ENCODE assay signal across 8 cellular contexts in the genomic region with DNA sequence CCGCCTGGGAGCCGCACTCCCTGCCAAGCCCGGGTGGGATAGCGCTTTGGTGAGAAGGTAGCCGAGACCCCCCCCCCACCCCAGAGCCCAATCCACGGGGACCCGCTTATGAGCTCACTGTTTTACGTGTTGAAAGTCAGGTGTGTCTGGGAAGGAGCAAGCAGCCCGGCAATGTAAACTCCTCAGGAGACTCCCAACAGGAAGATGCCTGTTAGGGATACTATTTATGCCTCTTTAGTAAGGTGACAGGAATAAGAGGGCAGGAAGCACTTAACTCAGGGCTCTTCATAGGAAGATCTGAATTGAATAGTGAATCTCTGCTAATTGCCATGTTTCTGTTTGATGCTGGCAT. TPM values are rescaled to one million over a fixed set of nuclear protein-coding genes. Genes with fewer than 3 reads are reported as not detected.
DNase-seq lines count a peak whose midpoint lies in the region; ATAC-seq and TF ChIP-seq lines count a peak whose summit lies in the region.

No MANE protein-coding gene starts in this region.

- H3K27ac Mint-ChIP-seq in CD14-positive monocyte, result peak overlapping the region in 2 of 7 donors; percentile 48 to 73

- H4K8ac ChIP-seq in neuronal stem cell (ENCODE audit: low read depth, low read length), result no peak overlapping the region

- no peaks in the 10 kb centered on the region for H3K79me1 ChIP-seq in neuronal stem cell (ENCODE audit: low read depth, low read length)

- peak overlapping the region; percentile 100 for H3K4me2 ChIP-seq in MM.1S (ENCODE audit: low read depth, low read length)
- peak overlapping the region; percentile 66 for H3K4me2 ChIP-seq in neuronal stem cell (ENCODE audit: insufficient read depth, low read length, poor library complexity, severe bottlenecking)

- WGBS in neuronal stem cell (ENCODE audit: extremely low coverage in 2 of 2, insufficient read length in 2 of 2, insufficient replicate concordance in 1 of 2), 2 donors, result no CpG with 5 or more reads among the region's 9 CpGs

- H3K4me1 ChIP-seq in MM.1S (ENCODE audit: low read length) (peaks cover 15% of the 10 kb centered on the region), neuronal stem cell (ENCODE audit: control insufficient read depth in 2 of 2, insufficient read depth in 1 of 2, low read depth in 1 of 2, low read length in 2 of 2) (peaks cover 0 to 10% of the 10 kb centered on the region in 2 donors)

- H3K27ac ChIP-seq in MM.1S (ENCODE audit: low read length) (no peak overlapping the region), coronary artery (peak overlapping the region; percentile 57 to 76), neuronal stem cell (replicated peaks; ENCODE audit: low read length) (no peak overlapping the region)

- no peak overlapping the region for H2BK120ac ChIP-seq in neuronal stem cell (ENCODE audit: low read depth, low read length)

- peaks cover 0 to 3% (median 0%) of the 10 kb centered on the region in 7 donors for H3K9me3 Mint-ChIP-seq in CD14-positive monocyte

- no peak overlapping the region for H3K14ac ChIP-seq in neuronal stem cell (ENCODE audit: low read length)

- peak overlapping the region; percentile 77 to 88 for H3K4me3 Mint-ChIP-seq in CD14-positive monocyte

- no peak overlapping the region for H2AK5ac ChIP-seq in neuronal stem cell (ENCODE audit: low read depth, low read length)

- no peaks in the 10 kb centered on the region for H3K79me2 ChIP-seq in MM.1S (ENCODE audit: low read length)

- no peaks in the 10 kb centered on the region for H3F3A ChIP-seq in MM.1S (ENCODE audit: insufficient read depth, low read length)

- intact Hi-C loops in CD14-positive monocyte (cut with micrococcal nuclease), result loop anchor here (5.0 to 10.0 kb wide), 3 partner anchors 50 to 53 kb away; no protein-coding TSS in a partner anchor

- no peak for TF ChIP-seq CTCF in CD14-positive monocyte (IDR thresholded peaks at IDR 0.05)
- no peak for TF ChIP-seq CTCF in MM.1S (IDR thresholded peaks at IDR 0.05; ENCODE audit: low read length)
- TF ChIP-seq CTCF in coronary artery (IDR thresholded peaks at IDR 0.05), result no peak

- no peak overlapping the region for H4K91ac ChIP-seq in neuronal stem cell (ENCODE audit: low read depth, low read length, poor library complexity)

- no peak overlapping the region; the same call in 1 of the 2 replicates for H3K9ac ChIP-seq in MM.1S (ENCODE audit: low read length)
- H3K9ac ChIP-seq in neuronal stem cell (ENCODE audit: low read depth, low read length, poor library complexity), result no peak overlapping the region

- peak overlapping the region; percentile 36 for H3K18ac ChIP-seq in neuronal stem cell (ENCODE audit: low read length)

- H2BK5ac ChIP-seq in neuronal stem cell (ENCODE audit: low read length), result no peak overlapping the region

- H3K4me1 Mint-ChIP-seq in CD14-positive monocyte, result peaks cover 45% of the 10 kb centered on the region

- peaks cover 0 to 3% of the 10 kb centered on the region in 2 donors for H3K36me3 Mint-ChIP-seq in CD14-positive monocyte

- H3K36me3 ChIP-seq in MM.1S (replicated peaks; ENCODE audit: insufficient read depth, low read length) (no peaks in the 10 kb centered on the region), neuronal stem cell (replicated peaks in 1 of 2; ENCODE audit: control insufficient read depth in 2 of 2, insufficient read depth in 2 of 2, low read length in 2 of 2) (no peaks in the 10 kb centered on the region)

- H3K4ac ChIP-seq in neuronal stem cell (ENCODE audit: low read length), result no peak overlapping the region

- H3K9me2 ChIP-seq in MM.1S (replicated peaks; ENCODE audit: insufficient read depth, low read length), result no peaks in the 10 kb centered on the region

- no peaks in the 10 kb centered on the region for H3K27me3 ChIP-seq in MM.1S (replicated peaks; ENCODE audit: insufficient read depth, low read length)
- H3K27me3 ChIP-seq in neuronal stem cell (ENCODE audit: control insufficient read depth in 3 of 3, insufficient read depth in 3 of 3, low read depth in 1 of 3, low read length in 3 of 3), result peaks cover 0 to 26% (median 16%) of the 10 kb centered on the region in 3 experiments

- H3K4me3 ChIP-seq in MM.1S (ENCODE audit: low read length), result peak overlapping the region; percentile 94
- peak overlapping the region; percentile 78 for H3K4me3 ChIP-seq in coronary artery
- H3K4me3 ChIP-seq in neuronal stem cell (ENCODE audit: low read length in 2 of 2), result peak overlapping the region in 1 of 2 donors; percentile 62

- H2AFZ ChIP-seq in MM.1S (ENCODE audit: low read length), result peak overlapping the region; percentile 100; the same call in 1 of the 2 replicates
- no peak overlapping the region for H2AFZ ChIP-seq in neuronal stem cell (ENCODE audit: low read length)

- H3K9me3 ChIP-seq in MM.1S (replicated peaks; ENCODE audit: insufficient read depth, low read length) (no peaks in the 10 kb centered on the region), neuronal stem cell (replicated peaks in 1 of 2; ENCODE audit: control insufficient read depth in 2 of 2, insufficient read depth in 1 of 2, low read depth in 1 of 2, low read length in 2 of 2) (peaks cover 0 to 2% of the 10 kb centered on the region in 2 donors)

- ATAC-seq in HG02938 (IDR thresholded peaks at IDR 0.05; ENCODE audit: unreplicated experiment), result no peak

- H2BK15ac ChIP-seq in neuronal stem cell (ENCODE audit: low read length), result no peak overlapping the region

- H3K27me3 Mint-ChIP-seq in CD14-positive monocyte (ENCODE audit: low read depth in 3 of 3), result peaks cover 7 to 15% (median 9%) of the 10 kb centered on the region in 3 donors

- H4K20me1 ChIP-seq in MM.1S (ENCODE audit: insufficient read depth, low read length), result no peaks in the 10 kb centered on the region

- TF ChIP-seq POLR2A in erythroblast (IDR thresholded peaks at IDR 0.05; ENCODE audit: low read length), result no peak

- H2BK12ac ChIP-seq in neuronal stem cell (ENCODE audit: low read length), result no peak overlapping the region

- DNase-seq in CD14-positive monocyte (ENCODE audit: low spot score) (no peak), MM.1S (no peak), coronary artery (ENCODE audit: low spot score) (no peak), neuronal stem cell (ENCODE audit: low spot score) (no peak), erythroblast (lab: John Stamatoyannopoulos, UW) (no peak), kidney tubule cell (ENCODE audit: low spot score) (no peak), T-helper 9 cell (no peak)

- no peak overlapping the region for H3K23ac ChIP-seq in neuronal stem cell (ENCODE audit: low read depth, low read length, poor library complexity)

RNA-seq across cellular contexts. Expression of a gene that starts 0.4 kb away (rescaled TPM):
- 1 to 10 TPM; 1.5 to 1.9 TPM for polyA plus RNA-seq in CD14-positive monocyte
- 4.5 TPM for polyA plus RNA-seq in neuronal stem cell (2013, experiment 1 of 2)
- 4.7 TPM for polyA plus RNA-seq in neuronal stem cell (2013, experiment 2 of 2)

Comparison
In these comparisons a context has a peak if more than half of its experiments do, and no peak if none do; other contexts are left out.
1. H3K27ac ChIP-seq: peak in coronary artery (2 of 2); none in MM.1S (single experiment) and neuronal stem cell (single experiment).